ENCODE assay signal across 8 cellular contexts in the genomic region with DNA sequence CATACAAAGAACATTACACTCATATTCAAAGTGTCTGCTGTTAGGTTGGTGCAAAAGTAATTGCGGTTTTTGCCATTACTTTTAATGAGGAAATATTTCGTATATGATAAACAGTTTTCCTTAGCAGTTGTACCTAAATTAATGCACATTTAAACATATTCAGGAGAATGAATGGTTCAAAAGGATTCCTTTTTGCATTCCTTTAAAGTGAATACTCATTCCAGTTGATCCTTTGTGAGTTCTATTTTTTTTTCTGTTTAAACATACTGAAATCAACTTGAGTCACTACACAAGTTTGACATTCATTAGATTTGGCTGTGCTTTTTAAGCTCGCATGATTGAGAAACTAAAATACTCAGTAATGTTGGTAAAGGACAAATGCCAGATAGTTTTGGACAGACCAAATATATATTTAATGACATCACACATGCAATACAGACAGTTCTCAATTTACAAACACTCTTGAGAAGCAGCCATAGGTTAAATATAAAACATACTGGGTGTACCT. TPM values are rescaled to one million over a fixed set of nuclear protein-coding genes. Genes with fewer than 3 reads are reported as not detected.
A peak's percentile ranks its signal among the peaks of the same experiment; 100 is the strongest.
DNase-seq lines count a peak whose midpoint lies in the region; ATAC-seq, FAIRE-seq and TF ChIP-seq lines count a peak whose summit lies in the region.

No MANE protein-coding gene starts in this region.

- no peak overlapping the region for H3K4me3 Mint-ChIP-seq in stimulated activated memory B cell treated with anti-CD40 and anti-IgM and Interleukin-4, amounts not matched to agents 10 μg/mL and 1 μg/mL and 100 μg/mL, for 72 hours
- no peak overlapping the region for H3K4me3 Mint-ChIP-seq in activated T-helper 2 cell treated with anti-CD3 and anti-CD28 coated beads, Interferon-gamma antibody, Interleukin-2, Interleukin-4, amounts not matched to agents 10 μg/mL and 5 μg/mL and 100 μg/mL, durations not matched to agents 14 hours and 24 hours and 36 hours (ENCODE audit: low read depth)

- no peaks in the 10 kb centered on the region for H3K27me3 Mint-ChIP-seq in stimulated activated memory B cell treated with anti-CD40 and anti-IgM and Interleukin-4, amounts not matched to agents 10 μg/mL and 1 μg/mL and 100 μg/mL, for 72 hours
- no peaks in the 10 kb centered on the region for H3K27me3 Mint-ChIP-seq in activated T-helper 2 cell treated with anti-CD3 and anti-CD28 coated beads, Interferon-gamma antibody, Interleukin-2, Interleukin-4, amounts not matched to agents 10 μg/mL and 5 μg/mL and 100 μg/mL, durations not matched to agents 14 hours and 24 hours and 36 hours (ENCODE audit: low read depth)

- H3K9me3 Mint-ChIP-seq in stimulated activated memory B cell treated with anti-CD40 and anti-IgM and Interleukin-4, amounts not matched to agents 10 μg/mL and 1 μg/mL and 100 μg/mL, for 72 hours, result no peaks in the 10 kb centered on the region
- H3K9me3 Mint-ChIP-seq in activated T-helper 2 cell treated with anti-CD3 and anti-CD28 coated beads, Interferon-gamma antibody, Interleukin-2, Interleukin-4, amounts not matched to agents 10 μg/mL and 5 μg/mL and 100 μg/mL, durations not matched to agents 14 hours and 24 hours and 36 hours, result no peaks in the 10 kb centered on the region

- peak; percentile 27 for FAIRE-seq in GM12892 (lab: Jason Lieb, UNC)

- CTCF ChIA-PET in Panc1 (lab: Charles Lee), result interaction anchor here (0.8 kb wide), 1 partner anchor 275 kb away, joined by 3 read pairs; no protein-coding TSS in a partner anchor

- H3K4me1 ChIP-seq in Panc1 (ENCODE audit: control insufficient read depth, insufficient read depth, low read length), result peaks cover 84% of the 10 kb centered on the region

- DNase-seq in GM12892 (ENCODE audit: insufficient read length) (no peak), Panc1 (ENCODE audit: low read depth, low spot score) (peak; percentile 94), fibroblast of mammary gland (ENCODE audit: low read depth) (peak; percentile 99), NCI-H345 (lab: John Stamatoyannopoulos, UW) (no peak), NCI-H2081 treated with DMSO at 0.1 percent for 48 hours (lab: John Stamatoyannopoulos, UW) (no peak), NCI-H510A treated with DMSO at 0.1 percent for 48 hours (lab: John Stamatoyannopoulos, UW) (no peak)
- no peak for DNase-seq in activated T-helper 2 cell treated with anti-CD3 and anti-CD28 coated beads, Interferon-gamma antibody, Interleukin-2, Interleukin-4, amounts not matched to agents 10 μg/mL and 5 μg/mL and 100 μg/mL, durations not matched to agents 14 hours and 24 hours and 36 hours (ENCODE audit: low spot score)

- no peaks in the 10 kb centered on the region for H3K36me3 Mint-ChIP-seq in stimulated activated memory B cell treated with anti-CD40 and anti-IgM and Interleukin-4, amounts not matched to agents 10 μg/mL and 1 μg/mL and 100 μg/mL, for 72 hours
- peaks cover 32% of the 10 kb centered on the region for H3K36me3 Mint-ChIP-seq in activated T-helper 2 cell treated with anti-CD3 and anti-CD28 coated beads, Interferon-gamma antibody, Interleukin-2, Interleukin-4, amounts not matched to agents 10 μg/mL and 5 μg/mL and 100 μg/mL, durations not matched to agents 14 hours and 24 hours and 36 hours (ENCODE audit: low read depth)

- no peak for TF ChIP-seq CTCF in Panc1 (IDR thresholded peaks at IDR 0.05)
- TF ChIP-seq CTCF in fibroblast of mammary gland (conservative IDR thresholded peaks at IDR 0.05; ENCODE audit: control insufficient read depth, insufficient read depth, low read depth, low read length), result no peak

- no TSS peak for BruUV-seq in Panc1 (replicated peaks; lab: Mats Ljungman, UMichigan)

- no peaks in the 10 kb centered on the region; the same call in none of the 2 replicates for H3K36me3 ChIP-seq in Panc1 (ENCODE audit: control insufficient read depth, insufficient read depth, low read length)

- intact Hi-C loops in Panc1 (cut with micrococcal nuclease; ENCODE audit: unreplicated experiment), result no loop called here
- intact Hi-C loops in activated T-helper 2 cell treated with anti-CD3 and anti-CD28 coated beads, Interferon-gamma antibody, Interleukin-2, Interleukin-4, amounts not matched to agents 10 μg/mL and 5 μg/mL and 100 μg/mL, durations not matched to agents 14 hours and 24 hours and 36 hours (cut with micrococcal nuclease), result no loop called here

- no peaks in the 10 kb centered on the region for H3K9me3 ChIP-seq in Panc1 (ENCODE audit: control insufficient read depth, insufficient read depth, low read depth, low read length)

- POLR2A ChIA-PET in Panc1 (lab: Charles Lee), result interaction anchor here (0.6 to 0.9 kb wide), 2 partner anchors 14 to 170 kb away, joined by 4 read pairs; no protein-coding TSS in a partner anchor

- H3K4me1 Mint-ChIP-seq in stimulated activated memory B cell treated with anti-CD40 and anti-IgM and Interleukin-4, amounts not matched to agents 10 μg/mL and 1 μg/mL and 100 μg/mL, for 72 hours, result peaks cover 65% of the 10 kb centered on the region
- peaks cover 67% of the 10 kb centered on the region for H3K4me1 Mint-ChIP-seq in activated T-helper 2 cell treated with anti-CD3 and anti-CD28 coated beads, Interferon-gamma antibody, Interleukin-2, Interleukin-4, amounts not matched to agents 10 μg/mL and 5 μg/mL and 100 μg/mL, durations not matched to agents 14 hours and 24 hours and 36 hours (ENCODE audit: low read depth)

- TF ChIP-seq POLR2A in GM12892 (IDR thresholded peaks at IDR 0.05; ENCODE audit: low read depth, low read length), result no peak

- in situ Hi-C loops in Panc1 (cut with HindIII; ENCODE audit: low pct_unique_long_range_greater_than_20kb, low sequenced_read_pairs), result no loop called here

- H3K27ac ChIP-seq in Panc1 (ENCODE audit: low read length), result peak overlapping the region; percentile 100

- peak overlapping the region; percentile 76 for H3K27ac Mint-ChIP-seq in stimulated activated memory B cell treated with anti-CD40 and anti-IgM and Interleukin-4, amounts not matched to agents 10 μg/mL and 1 μg/mL and 100 μg/mL, for 72 hours
- no peak overlapping the region for H3K27ac Mint-ChIP-seq in activated T-helper 2 cell treated with anti-CD3 and anti-CD28 coated beads, Interferon-gamma antibody, Interleukin-2, Interleukin-4, amounts not matched to agents 10 μg/mL and 5 μg/mL and 100 μg/mL, durations not matched to agents 14 hours and 24 hours and 36 hours

- H3K27me3 ChIP-seq in Panc1 (ENCODE audit: control insufficient read depth, insufficient read depth, low read length), result no peaks in the 10 kb centered on the region

- H3K4me3 ChIP-seq in Panc1 (ENCODE audit: low read depth in 2 of 2, low read length in 2 of 2) (no peak overlapping the region; a peak in 1 of 4 replicates), fibroblast of mammary gland (ENCODE audit: control insufficient read depth, low read depth, low read length) (no peak overlapping the region)

- ATAC-seq in Panc1, result no peak
- no peak for ATAC-seq in stimulated activated memory B cell treated with anti-CD40 and anti-IgM and Interleukin-4, amounts not matched to agents 10 μg/mL and 1 μg/mL and 100 μg/mL, for 72 hours

RNA-seq across cellular contexts. Expression of gene SLC38A2, which starts 13.8 kb away (rescaled TPM):
- 47.2 TPM for polyA plus RNA-seq in GM12892 (2012; ENCODE audit: missing spikeins)
- total RNA-seq in Panc1 (2021; ENCODE audit: unreplicated experiment), result 341 TPM
- 122 TPM for polyA plus RNA-seq in Panc1 (2012; ENCODE audit: insufficient read length)
- total RNA-seq in activated T-helper 2 cell treated with anti-CD3 and anti-CD28 coated beads, Interferon-gamma antibody, Interleukin-2, Interleukin-4, amounts not matched to agents 10 μg/mL and 5 μg/mL and 100 μg/mL, durations not matched to agents 14 hours and 24 hours and 36 hours, result 141 and 143 TPM in 2 replicates

Comparison
In these comparisons a context has a peak if more than half of its experiments do, and no peak if none do; other contexts are left out.
1. DNase-seq: peak in Panc1 (single experiment) and fibroblast of mammary gland (single experiment); none in GM12892 (single experiment), NCI-H345 (single experiment), NCI-H2081 treated with DMSO at 0.1 percent for 48 hours (single experiment), activated T-helper 2 cell treated with anti-CD3 and anti-CD28 coated beads, Interferon-gamma antibody, Interleukin-2, Interleukin-4, amounts not matched to agents 10 μg/mL and 5 μg/mL and 100 μg/mL, durations not matched to agents 14 hours and 24 hours and 36 hours (single experiment) and NCI-H510A treated with DMSO at 0.1 percent for 48 hours (single experiment).